ENCODE assay signal across 31 cellular contexts in genomic region chr19:35416331-35416730, GRCh38. TPM values are rescaled to one million over a fixed set of nuclear protein-coding genes. Genes with fewer than 3 reads are reported as not detected.
DNase-seq lines count a peak whose midpoint lies in the region; ATAC-seq, FAIRE-seq and TF ChIP-seq lines count a peak whose summit lies in the region.
"Had no signal": no experiment of that assay in that cellular context is flagged by ENCODE, and none has a peak within 500 bp of the region (broad histone marks: within the 10 kb centered on the region; RNA-seq: fewer than 3 reads in every experiment).

No MANE protein-coding gene starts in this region.

- no peak overlapping the region for H3K18ac ChIP-seq in H1 (ENCODE audit: extremely low read depth, low read length)
- H3K18ac ChIP-seq in neuronal stem cell (ENCODE audit: low read length): no peak overlapping the region

- H2BK120ac ChIP-seq in H1 (replicated peaks; ENCODE audit: low read depth, low read length): no peak overlapping the region
- H2BK120ac ChIP-seq in neuronal stem cell (ENCODE audit: low read depth, low read length): no peak overlapping the region

- H3K79me2 ChIP-seq in H1 (ENCODE audit: control insufficient read depth in 1 of 2, insufficient read depth in 2 of 2, low read length in 2 of 2): no peaks in the 10 kb centered on the region

- no peaks in the 10 kb centered on the region for H4K20me1 ChIP-seq in H1 (replicated peaks in 1 of 2; ENCODE audit: control insufficient read depth in 1 of 2, insufficient read depth in 2 of 2, low read length in 2 of 2)
- H4K20me1 ChIP-seq: BLaER1 had no signal

- H3K4me3 ChIP-seq in H1 (ENCODE audit: extremely low read depth in 1 of 4, insufficient read depth in 2 of 4, low read depth in 3 of 4, low read length in 4 of 4) (no peak overlapping the region), neuronal stem cell (ENCODE audit: low read length in 2 of 2) (no peak overlapping the region), spleen (no peak overlapping the region)
- H3K4me3 ChIP-seq: BLaER1, GM12878 had no signal

- H4K8ac ChIP-seq in H1 (ENCODE audit: extremely low read depth, insufficient read depth, low read length) (0 out of 2 replicates have a peak overlapping the region, but pooled peaks have one; percentile 19), neuronal stem cell (ENCODE audit: low read depth, low read length) (no peak overlapping the region)

- H3K9me3 ChIP-seq in H1 (ENCODE audit: insufficient read depth in 2 of 2, low read depth in 1 of 2, low read length in 1 of 2): no peaks in the 10 kb centered on the region
- H3K9me3 ChIP-seq in neuronal stem cell (replicated peaks in 1 of 2; ENCODE audit: control insufficient read depth in 2 of 2, insufficient read depth in 1 of 2, low read depth in 1 of 2, low read length in 2 of 2): no peaks in the 10 kb centered on the region
- H3K9me3 ChIP-seq in spleen: no peaks in the 10 kb centered on the region
- H3K9me3 ChIP-seq: BE2C, BLaER1 had no signal

- POLR2A ChIA-PET in H1 (lab: Charles Lee; ENCODE audit: partially characterized antibody): no interaction called here

- H3K27me3 ChIP-seq in H1 (replicated peaks in 1 of 4; ENCODE audit: control insufficient read depth in 3 of 4, extremely low read depth in 1 of 4, insufficient read depth in 3 of 4, low read length in 3 of 4) (no peaks in the 10 kb centered on the region), neuronal stem cell (ENCODE audit: control insufficient read depth in 3 of 3, insufficient read depth in 3 of 3, low read depth in 1 of 3, low read length in 3 of 3) (peaks cover 0 to 9% (median 3%) of the 10 kb centered on the region in 3 experiments), spleen (replicated peaks in 1 of 7) (peaks cover 0 to 68% (median 10%) of the 10 kb centered on the region in 7 donors)
- H3K27me3 ChIP-seq: BE2C, BLaER1 had no signal

- H3K9ac ChIP-seq in H1 (replicated peaks in 1 of 4; ENCODE audit: extremely low read depth in 1 of 4, low read depth in 3 of 4, low read length in 3 of 4): no peak overlapping the region
- no peak overlapping the region for H3K9ac ChIP-seq in neuronal stem cell (ENCODE audit: low read depth, low read length, poor library complexity)
- H3K9ac ChIP-seq: BLaER1 had no signal

- TF ChIP-seq CTCF in H1 (IDR thresholded peaks at IDR 0.05; ENCODE audit: control extremely low read depth in 1 of 3, insufficient read depth in 1 of 3, low read depth in 1 of 3, low read length in 3 of 3) (no peak), spleen (IDR thresholded peaks at IDR 0.05 in 8 of 11, conservative IDR thresholded peaks at IDR 0.05 in 3 of 11) (no peak)

- H2BK15ac ChIP-seq in H1 (ENCODE audit: low read length) (no peak overlapping the region), neuronal stem cell (ENCODE audit: low read length) (no peak overlapping the region)

- no peaks in the 10 kb centered on the region for H3K23me2 ChIP-seq in H1 (ENCODE audit: low read depth, low read length)

- no peak overlapping the region for H4K5ac ChIP-seq in H1 (ENCODE audit: insufficient read length, low read depth, low read length)

- H2AFZ ChIP-seq in H1 (ENCODE audit: low read length) (no peak overlapping the region), neuronal stem cell (ENCODE audit: low read length) (no peak overlapping the region)

- no peak for TF ChIP-seq RAD21 in H1 (IDR thresholded peaks at IDR 0.05 in 1 of 2, conservative IDR thresholded peaks at IDR 0.05 in 1 of 2; ENCODE audit: low read depth in 2 of 2, low read length in 2 of 2)

- no peak overlapping the region for H3K27ac ChIP-seq in H1 (ENCODE audit: low read depth, low read length)
- H3K27ac ChIP-seq in neuronal stem cell (replicated peaks; ENCODE audit: low read length): no peak overlapping the region
- H3K27ac ChIP-seq in spleen: no peak overlapping the region
- H3K27ac ChIP-seq: BLaER1 had no signal

- ATAC-seq in HG02798 (IDR thresholded peaks at IDR 0.05; ENCODE audit: poor library complexity, unreplicated experiment): no peak
- ATAC-seq in GM18861 (IDR thresholded peaks at IDR 0.05; ENCODE audit: unreplicated experiment): no peak
- no peak for ATAC-seq in GM19452 (IDR thresholded peaks at IDR 0.05; ENCODE audit: unreplicated experiment)
- ATAC-seq: GM12878 had no signal

- no peak overlapping the region for H3K14ac ChIP-seq in H1 (ENCODE audit: insufficient read length)
- H3K14ac ChIP-seq in neuronal stem cell (ENCODE audit: low read length): no peak overlapping the region

- CTCF ChIA-PET in H1 (lab: Charles Lee; ENCODE audit: partially characterized antibody): interaction anchor here (1.3 to 4.6 kb wide), 2 partner anchors 16 to 52 kb away, joined by 3 to 18 read pairs; no protein-coding TSS in a partner anchor

- H3K4me2 ChIP-seq in H1 (ENCODE audit: insufficient read depth in 1 of 2, low read depth in 2 of 2, low read length in 2 of 2) (no peak overlapping the region), neuronal stem cell (ENCODE audit: insufficient read depth, low read length, poor library complexity, severe bottlenecking) (no peak overlapping the region)
- H3K4me2 ChIP-seq: BLaER1 had no signal

- DNase-seq in H1 (ENCODE audit: low read depth in 1 of 2, low spot score in 2 of 2): no peak
- no peak for DNase-seq in neuronal stem cell (ENCODE audit: low spot score)
- peak; percentile 38 for DNase-seq in spleen
- DNase-seq: 8988T; ACHN; BE2C; C1 segment of cervical spinal cord; CD4-positive, alpha-beta memory T cell; CD4-positive, CD25-positive, alpha-beta regulatory T cell; CD8-positive, alpha-beta memory T cell; COR-L47; DMS 273 treated with DMSO at 0.1 percent for 48 hours; DMS153; DMS53; DMS79; DND-41; EL; GDM1 had no signal

- FAIRE-seq in H1 (lab: Jason Lieb, UNC): no peak
- FAIRE-seq: A204.1, GM12878, GM12892, GM18507, GM19239 had no signal

- TF ChIP-seq POLR2A in H1 (IDR thresholded peaks at IDR 0.05; ENCODE audit: control extremely low read depth in 1 of 2, low read depth in 2 of 2, low read length in 2 of 2): no peak
- no peak for TF ChIP-seq POLR2A in spleen (IDR thresholded peaks at IDR 0.05)

- H3K36me3 ChIP-seq in H1 (ENCODE audit: control insufficient read depth in 2 of 4, insufficient read depth in 4 of 4, low read length in 3 of 4): no peaks in the 10 kb centered on the region
- H3K36me3 ChIP-seq in neuronal stem cell (replicated peaks in 1 of 2; ENCODE audit: control insufficient read depth in 2 of 2, insufficient read depth in 2 of 2, low read length in 2 of 2): no peaks in the 10 kb centered on the region
- H3K36me3 ChIP-seq in spleen: no peaks in the 10 kb centered on the region
- H3K36me3 ChIP-seq: BE2C, BLaER1 had no signal

- H2BK5ac ChIP-seq in H1 (ENCODE audit: low read depth, low read length) (no peak overlapping the region), neuronal stem cell (ENCODE audit: low read length) (no peak overlapping the region)

- H2AK5ac ChIP-seq in H1 (ENCODE audit: low read depth, low read length) (no peak overlapping the region), neuronal stem cell (ENCODE audit: low read depth, low read length) (peak overlapping the region; percentile 38)

- intact Hi-C loops in spleen (cut with DNase I; ENCODE audit: low total_unique reads): no loop called here

- no peak overlapping the region for H3K56ac ChIP-seq in H1 (replicated peaks; ENCODE audit: insufficient read length, low read depth, low read length)

- H2BK20ac ChIP-seq in H1 (ENCODE audit: low read length): no peak overlapping the region

- H3K4ac ChIP-seq in H1 (replicated peaks; ENCODE audit: insufficient read length, low read depth, low read length) (no peak overlapping the region), neuronal stem cell (ENCODE audit: low read length) (no peak overlapping the region)

- H2BK12ac ChIP-seq in H1 (ENCODE audit: low read depth, low read length): no peak overlapping the region
- no peak overlapping the region for H2BK12ac ChIP-seq in neuronal stem cell (ENCODE audit: low read length)

- H3K4me1 ChIP-seq in H1 (replicated peaks in 1 of 4; ENCODE audit: control insufficient read depth in 3 of 4, insufficient read depth in 4 of 4, low read length in 3 of 4) (no peaks in the 10 kb centered on the region), neuronal stem cell (ENCODE audit: control insufficient read depth in 2 of 2, insufficient read depth in 1 of 2, low read depth in 1 of 2, low read length in 2 of 2) (no peaks in the 10 kb centered on the region), spleen (peaks cover 0 to 21% (median 2%) of the 10 kb centered on the region in 6 donors)
- H3K4me1 ChIP-seq: BE2C had no signal

- no peak overlapping the region for H3K23ac ChIP-seq in H1 (ENCODE audit: insufficient read length)
- H3K23ac ChIP-seq in neuronal stem cell (ENCODE audit: low read depth, low read length, poor library complexity): peak overlapping the region; percentile 28

- H4K91ac ChIP-seq in H1 (replicated peaks; ENCODE audit: insufficient read length, low read length) (no peak overlapping the region), neuronal stem cell (ENCODE audit: low read depth, low read length, poor library complexity) (no peak overlapping the region)

- 87% methylated on average over 7 of the region's 7 CpGs; no CpG with 5 or more reads in 1 of the 2 experiments for WGBS in H1 (ENCODE audit: extremely low coverage in 1 of 2, insufficient coverage in 1 of 2, insufficient read length in 1 of 2, insufficient replicate concordance in 2 of 2, low coverage in 1 of 2, low lambda C conversion rate in 2 of 2, missing lambda C conversion rate in 1 of 2), 2 experiments
- WGBS in neuronal stem cell (ENCODE audit: extremely low coverage in 2 of 2, insufficient read length in 2 of 2, insufficient replicate concordance in 1 of 2), 2 donors: no CpG with 5 or more reads among the region's 7 CpGs
- WGBS in spleen, 5 donors: 69 to 78% (median 74%) methylated on average over 7 of the region's 7 CpGs

- TF ChIP-seq EP300 in H1 (IDR thresholded peaks at IDR 0.05; ENCODE audit: borderline replicate concordance in 1 of 2, low read depth in 2 of 2, low read length in 2 of 2): no peak

- no peaks in the 10 kb centered on the region for H3K79me1 ChIP-seq in H1 (ENCODE audit: low read depth, low read length)
- H3K79me1 ChIP-seq in neuronal stem cell (ENCODE audit: low read depth, low read length): no peaks in the 10 kb centered on the region

RNA-seq across cellular contexts. Expression of gene FFAR2, which starts 31.7 kb away (rescaled TPM):
- total RNA-seq in H1 (2021; fragmentation: NEBNext Ultra II Directional; extraction: Animal tissue kit (Norgen Biotek cat#: 25700)): not detected in 2 replicates
- not detected in 2 replicates for polyA plus RNA-seq in H1 (2011; rRNA removed)
- polyA plus RNA-seq in H1 (2011; cell fraction: cytosol; rRNA removed): 0.05 TPM
- not detected for polyA plus RNA-seq in H1 (2011; cell fraction: nucleus; rRNA removed)
- not detected in 4 replicates for polyA plus RNA-seq in H1 (2012, experiment 1 of 2)
- polyA plus RNA-seq in H1 (2012, experiment 2 of 2): not detected
- polyA plus RNA-seq in H1 (2013, experiment 1 of 2): not detected
- polyA plus RNA-seq in H1 (2013, experiment 2 of 2): not detected
- polyA minus RNA-seq in H1 (2011; rRNA and poly(A)+ RNA removed): not detected in 2 replicates
- not detected for polyA minus RNA-seq in H1 (2011; cell fraction: cytosol; rRNA and poly(A)+ RNA removed)
- not detected for polyA minus RNA-seq in H1 (2011; cell fraction: nucleus; rRNA and poly(A)+ RNA removed)
- polyA plus RNA-seq in neuronal stem cell (2013, experiment 1 of 2): not detected
- not detected for polyA plus RNA-seq in neuronal stem cell (2013, experiment 2 of 2)
- 10 to 100 TPM in 5 of 7 donors, 1 to 10 TPM in 2; 3.0 to 53.5 (median 12.6) TPM for total RNA-seq in spleen
- polyA plus RNA-seq in spleen: 1 to 10 TPM in 2 of 3 donors, under 1 TPM in 1; 0.89 to 9.0 (median 5.7) TPM
- total RNA-seq: A673; CD4-positive, CD25-positive, alpha-beta regulatory T cell; CD8-positive, alpha-beta memory T cell; Daoy; G401 had no signal
- polyA plus RNA-seq: AG04450; CD4-positive, alpha-beta memory T cell; CD4-positive, CD25-positive, alpha-beta regulatory T cell; CD8-positive, alpha-beta memory T cell had no signal

RNA-seq across cellular contexts. Expression of gene GPR42, which starts 45.5 kb away (rescaled TPM):
- not detected in 2 replicates for total RNA-seq in H1 (2021; fragmentation: NEBNext Ultra II Directional; extraction: Animal tissue kit (Norgen Biotek cat#: 25700))
- polyA plus RNA-seq in H1 (2011; rRNA removed) (not detected in 2 replicates), spleen (under 1 TPM in 1 of 3 donors, not detected in 2; 0.09 TPM)
- polyA plus RNA-seq in H1 (2011; cell fraction: cytosol; rRNA removed): not detected
- polyA plus RNA-seq in H1 (2011; cell fraction: nucleus; rRNA removed): not detected
- not detected in 4 replicates for polyA plus RNA-seq in H1 (2012, experiment 1 of 2)
- not detected for polyA plus RNA-seq in H1 (2012, experiment 2 of 2)
- not detected for polyA plus RNA-seq in H1 (2013, experiment 1 of 2)
- not detected for polyA plus RNA-seq in H1 (2013, experiment 2 of 2)
- polyA minus RNA-seq in H1 (2011; rRNA and poly(A)+ RNA removed): not detected in 2 replicates
- not detected for polyA minus RNA-seq in H1 (2011; cell fraction: cytosol; rRNA and poly(A)+ RNA removed)
- polyA minus RNA-seq in H1 (2011; cell fraction: nucleus; rRNA and poly(A)+ RNA removed): not detected
- polyA plus RNA-seq in neuronal stem cell (2013, experiment 1 of 2): not detected
- polyA plus RNA-seq in neuronal stem cell (2013, experiment 2 of 2): not detected
- total RNA-seq in spleen: under 1 TPM in 3 of 7 donors, not detected in 4; 0.60 to 0.67 (median 0.66) TPM
- total RNA-seq: A673; CD4-positive, alpha-beta memory T cell; CD4-positive, CD25-positive, alpha-beta regulatory T cell; CD8-positive, alpha-beta memory T cell; Daoy; G401 had no signal
- polyA plus RNA-seq: AG04450; CD4-positive, alpha-beta memory T cell; CD4-positive, CD25-positive, alpha-beta regulatory T cell; CD8-positive, alpha-beta memory T cell; GM12878 had no signal

RNA-seq across cellular contexts. Expression of gene FFAR3, which starts 58.1 kb away (rescaled TPM):
- not detected in 2 replicates for total RNA-seq in H1 (2021; fragmentation: NEBNext Ultra II Directional; extraction: Animal tissue kit (Norgen Biotek cat#: 25700))
- 0.24 TPM in 1 of 2 replicates, not detected in the other for polyA plus RNA-seq in H1 (2011; rRNA removed)
- 0.13 TPM for polyA plus RNA-seq in H1 (2011; cell fraction: cytosol; rRNA removed)
- polyA plus RNA-seq in H1 (2011; cell fraction: nucleus; rRNA removed): 0.10 TPM
- not detected in 4 replicates for polyA plus RNA-seq in H1 (2012, experiment 1 of 2)
- not detected for polyA plus RNA-seq in H1 (2012, experiment 2 of 2)
- not detected for polyA plus RNA-seq in H1 (2013, experiment 1 of 2)
- not detected for polyA plus RNA-seq in H1 (2013, experiment 2 of 2)
- polyA minus RNA-seq in H1 (2011; rRNA and poly(A)+ RNA removed): not detected in 2 replicates
- polyA minus RNA-seq in H1 (2011; cell fraction: cytosol; rRNA and poly(A)+ RNA removed): not detected
- not detected for polyA minus RNA-seq in H1 (2011; cell fraction: nucleus; rRNA and poly(A)+ RNA removed)
- not detected for polyA plus RNA-seq in neuronal stem cell (2013, experiment 1 of 2)
- not detected for polyA plus RNA-seq in neuronal stem cell (2013, experiment 2 of 2)
- total RNA-seq in spleen: 1 to 10 TPM in 4 of 7 donors, under 1 TPM in 2, not detected in 1; 0.55 to 3.2 (median 2.0) TPM
- polyA plus RNA-seq in spleen: under 1 TPM; 0.30 to 0.45 (median 0.33) TPM
- total RNA-seq: CD4-positive, alpha-beta memory T cell; CD8-positive, alpha-beta memory T cell; Daoy; G401 had no signal
- polyA plus RNA-seq: AG04450; CD4-positive, alpha-beta memory T cell; CD8-positive, alpha-beta memory T cell had no signal
